ENCODE assay signal across 18 cellular contexts in genomic region chr11:7487360-7487759, GRCh38. TPM values are rescaled to one million over a fixed set of nuclear protein-coding genes. Genes with fewer than 3 reads are reported as not detected.
A peak's percentile ranks its signal among the peaks of the same experiment; 100 is the strongest.
DNase-seq lines count a peak whose midpoint lies in the region; ATAC-seq and TF ChIP-seq lines count a peak whose summit lies in the region.
"Had no signal": no experiment of that assay in that cellular context is flagged by ENCODE, and none has a peak within 500 bp of the region (broad histone marks: within the 10 kb centered on the region; RNA-seq: fewer than 3 reads in every experiment).

No MANE protein-coding gene starts in this region.

- H3K4me3 ChIP-seq in right cardiac atrium (ENCODE audit: low read length), result peak overlapping the region; percentile 50
- peak overlapping the region; percentile 53 for H3K4me3 ChIP-seq in lower lobe of right lung
- peak overlapping the region; percentile 32 for H3K4me3 ChIP-seq in smooth muscle cell
- no peak overlapping the region for H3K4me3 ChIP-seq in Peyer's patch
- H3K4me3 ChIP-seq: A549; BLaER1 treated with 17β-estradiol and CSF1 and Interleukin-3, amounts not matched to agents 10 nM and 100 nM; GM23338; PC-9 had no signal

- no peak for TF ChIP-seq CTCF in lower lobe of right lung (IDR thresholded peaks at IDR 0.05)
- no peak for TF ChIP-seq CTCF in smooth muscle cell (IDR thresholded peaks at IDR 0.05; ENCODE audit: borderline replicate concordance, insufficient read depth, poor library complexity, severe bottlenecking)
- TF ChIP-seq CTCF in Peyer's patch (IDR thresholded peaks at IDR 0.05), result no peak

- H3F3A ChIP-seq in smooth muscle cell (ENCODE audit: low read depth), result no peaks in the 10 kb centered on the region

- TF ChIP-seq POLR2A in Peyer's patch (IDR thresholded peaks at IDR 0.05), result no peak

- H3K9me3 ChIP-seq in right cardiac atrium (ENCODE audit: control insufficient read depth, low read length) (no peaks in the 10 kb centered on the region), lower lobe of right lung (no peaks in the 10 kb centered on the region), smooth muscle cell (replicated peaks; ENCODE audit: low read depth) (no peaks in the 10 kb centered on the region), Peyer's patch (no peaks in the 10 kb centered on the region)
- H3K9me3 ChIP-seq: A549; BLaER1 treated with 17β-estradiol and CSF1 and Interleukin-3, amounts not matched to agents 10 nM and 100 nM had no signal

- 41% methylated on average over 2 of the region's 2 CpGs for WGBS in right cardiac atrium
- 97% methylated on average over 2 of the region's 2 CpGs for WGBS in smooth muscle cell (ENCODE audit: low lambda C conversion rate)

- H3K27me3 ChIP-seq in right cardiac atrium (ENCODE audit: control insufficient read depth, insufficient read depth), result no peaks in the 10 kb centered on the region
- no peaks in the 10 kb centered on the region for H3K27me3 ChIP-seq in lower lobe of right lung (ENCODE audit: low read depth)
- H3K27me3 ChIP-seq in smooth muscle cell (ENCODE audit: low read depth), result no peaks in the 10 kb centered on the region
- no peaks in the 10 kb centered on the region for H3K27me3 ChIP-seq in Peyer's patch
- H3K27me3 ChIP-seq: BLaER1 treated with 17β-estradiol and CSF1 and Interleukin-3, amounts not matched to agents 10 nM and 100 nM had no signal

- ATAC-seq in right cardiac atrium (no peak), Right ventricle myocardium superior (ENCODE audit: poor library complexity) (no peak), lower lobe of right lung (no peak), GM18873 (IDR thresholded peaks at IDR 0.05; ENCODE audit: low FRiP score, unreplicated experiment) (no peak)
- ATAC-seq: A549, GM23338 had no signal

- H3K4me2 ChIP-seq in smooth muscle cell, result no peak overlapping the region
- H3K4me2 ChIP-seq: A549; BLaER1 treated with 17β-estradiol and CSF1 and Interleukin-3, amounts not matched to agents 10 nM and 100 nM; GM23338; PC-9 had no signal

- no peak for DNase-seq in right cardiac atrium
- DNase-seq in Right ventricle myocardium superior, result no peak
- DNase-seq in lower lobe of right lung, result no peak
- DNase-seq in smooth muscle cell (lab: John Stamatoyannopoulos, UW; ENCODE audit: unreplicated experiment), result no peak
- no peak for DNase-seq in HPDE6-E6E7 (ENCODE audit: extremely low spot score)
- no peak for DNase-seq in Peyer's patch
- DNase-seq: DND-41, KG1, NCI-H1048, NCI-H1436 treated with DMSO at 0.1 percent for 48 hours, NCI-H2081, NCI-H510A treated with DMSO at 0.1 percent for 48 hours, NCI-H82, PC-9 had no signal

- H3K4me1 ChIP-seq in right cardiac atrium (ENCODE audit: control insufficient read depth, insufficient read depth, low read length), result peaks cover 2% of the 10 kb centered on the region
- peaks cover 5% of the 10 kb centered on the region for H3K4me1 ChIP-seq in lower lobe of right lung
- H3K4me1 ChIP-seq in smooth muscle cell (ENCODE audit: low read depth), result no peaks in the 10 kb centered on the region
- no peaks in the 10 kb centered on the region for H3K4me1 ChIP-seq in Peyer's patch

- no peaks in the 10 kb centered on the region for H3K36me3 ChIP-seq in lower lobe of right lung
- H3K36me3 ChIP-seq in smooth muscle cell (ENCODE audit: low read depth), result no peaks in the 10 kb centered on the region
- H3K36me3 ChIP-seq in Peyer's patch, result no peaks in the 10 kb centered on the region
- H3K36me3 ChIP-seq: BLaER1 treated with 17β-estradiol and CSF1 and Interleukin-3, amounts not matched to agents 10 nM and 100 nM had no signal

- H3K9ac ChIP-seq in smooth muscle cell (ENCODE audit: low read depth), result no peak overlapping the region
- H3K9ac ChIP-seq: BLaER1 treated with 17β-estradiol and CSF1 and Interleukin-3, amounts not matched to agents 10 nM and 100 nM had no signal

- H3K27ac ChIP-seq in right cardiac atrium (ENCODE audit: low read length) (no peak overlapping the region), lower lobe of right lung (peak overlapping the region; percentile 4), smooth muscle cell (ENCODE audit: low read depth) (no peak overlapping the region), Peyer's patch (no peak overlapping the region)
- H3K27ac ChIP-seq: A549; BLaER1 treated with 17β-estradiol and CSF1 and Interleukin-3, amounts not matched to agents 10 nM and 100 nM; PC-9 had no signal

- H2AFZ ChIP-seq in smooth muscle cell (ENCODE audit: low read depth), result no peak overlapping the region
- H2AFZ ChIP-seq: GM23338, PC-9 had no signal

- H3K79me2 ChIP-seq in smooth muscle cell (ENCODE audit: low read depth), result no peaks in the 10 kb centered on the region

- intact Hi-C loops in right cardiac atrium (cut with DNase I) (no loop called here), Right ventricle myocardium superior (cut with DNase I) (no loop called here), lower lobe of right lung (cut with DNase I) (no loop called here)

- H4K20me1 ChIP-seq in smooth muscle cell (ENCODE audit: low read depth), result no peaks in the 10 kb centered on the region
- H4K20me1 ChIP-seq: BLaER1 treated with 17β-estradiol and CSF1 and Interleukin-3, amounts not matched to agents 10 nM and 100 nM had no signal

RNA-seq across cellular contexts. Expression of gene OLFML1, which starts 2.1 kb away (rescaled TPM):
- 10 to 100 TPM in 3 of 4 donors, 1 to 10 TPM in 1; 7.2 to 16.9 (median 13.6) TPM for total RNA-seq in right cardiac atrium
- 6.9 TPM for polyA plus RNA-seq in right cardiac atrium
- total RNA-seq in Right ventricle myocardium superior, result 6.5 TPM
- 23.2 TPM for total RNA-seq in lower lobe of right lung
- not detected in 2 replicates for total RNA-seq in smooth muscle cell
- polyA plus RNA-seq in smooth muscle cell, result 0.14 and 0.22 TPM in 2 replicates
- total RNA-seq in Peyer's patch, result 1 to 10 TPM; 2.3 to 8.4 (median 3.2) TPM
- total RNA-seq: GM23338, PC-9 had no signal
- polyA plus RNA-seq: A549 had no signal

RNA-seq across cellular contexts. Expression of gene PPFIBP2, which starts 26.4 kb away (rescaled TPM):
- total RNA-seq in right cardiac atrium, result 10 to 100 TPM; 13.7 to 45.3 (median 27.3) TPM
- 16.6 TPM for polyA plus RNA-seq in right cardiac atrium
- total RNA-seq in Right ventricle myocardium superior, result 26.5 TPM
- 24.1 TPM for total RNA-seq in lower lobe of right lung
- total RNA-seq in smooth muscle cell, result 9.8 and 17.1 TPM in 2 replicates
- polyA plus RNA-seq in smooth muscle cell, result 16.4 and 20.2 TPM in 2 replicates
- total RNA-seq in Peyer's patch, result 100 to 1,000 TPM in 3 of 4 donors, 10 to 100 TPM in 1; 74.6 to 245 (median 148) TPM

Comparison
In these comparisons a context has a peak if more than half of its experiments do, and no peak if none do; other contexts are left out.
1. H3K4me3 ChIP-seq: peak in right cardiac atrium (single experiment), lower lobe of right lung (single experiment) and smooth muscle cell (single experiment); none in Peyer's patch (0 of 4).